20 cellular contexts compared by ENCODE assay signal in genomic region chr17:33976816-33977215, GRCh38.
DNase-seq lines count a peak whose midpoint lies in the region; ATAC-seq and TF ChIP-seq lines count a peak whose summit lies in the region.
"Had no signal": no experiment of that assay in that cellular context is flagged by ENCODE, and none has a peak within 500 bp of the region (broad histone marks: within the 10 kb centered on the region; RNA-seq: fewer than 3 reads in every experiment).

No MANE protein-coding gene starts in this region.

- H3K4me1 Mint-ChIP-seq in activated CD8-positive, alpha-beta memory T cell treated with anti-CD3 and anti-CD28 coated beads, Interleukin-2, amount 10 ng/mL, durations not matched to agents 7 days and 5 days: no peaks in the 10 kb centered on the region

- ATAC-seq in activated CD8-positive, alpha-beta memory T cell treated with anti-CD3 and anti-CD28 coated beads, Interleukin-2, amount 10 ng/mL, durations not matched to agents 7 days and 5 days: no peak
- ATAC-seq in SK-N-SH treated with all-trans-retinoic acid at 6 μM for 48 hours: no peak
- no peak for ATAC-seq in heart right ventricle
- no peak for ATAC-seq in GM18502 (IDR thresholded peaks at IDR 0.05; ENCODE audit: poor library complexity, unreplicated experiment)
- ATAC-seq: A549 had no signal

- H3K4me3 Mint-ChIP-seq in activated CD8-positive, alpha-beta memory T cell treated with anti-CD3 and anti-CD28 coated beads, Interleukin-2, amount 10 ng/mL, durations not matched to agents 7 days and 5 days: no peak overlapping the region
- H3K4me3 Mint-ChIP-seq: HFFc6 had no signal

- no peaks in the 10 kb centered on the region for H3K79me2 ChIP-seq in mesendoderm (ENCODE audit: control insufficient read depth, insufficient read depth, low read length)

- H3K27ac ChIP-seq in mesendoderm (ENCODE audit: low read depth, low read length): no peak overlapping the region
- no peak overlapping the region for H3K27ac ChIP-seq in heart right ventricle
- H3K27ac ChIP-seq: A549, KMS-11, PC-9, RWPE1 had no signal

- no peaks in the 10 kb centered on the region for H3K9me3 ChIP-seq in heart right ventricle
- H3K9me3 ChIP-seq: A549 had no signal

- no peaks in the 10 kb centered on the region for H3K36me3 Mint-ChIP-seq in activated CD8-positive, alpha-beta memory T cell treated with anti-CD3 and anti-CD28 coated beads, Interleukin-2, amount 10 ng/mL, durations not matched to agents 7 days and 5 days

- intact Hi-C loops in heart right ventricle (cut with DNase I): no loop called here

- no peaks in the 10 kb centered on the region for H3K27me3 ChIP-seq in mesendoderm (ENCODE audit: insufficient read depth, low read length, poor library complexity)
- H3K27me3 ChIP-seq in heart right ventricle: no peaks in the 10 kb centered on the region

- no peak for TF ChIP-seq CTCF in heart right ventricle (IDR thresholded peaks at IDR 0.05)

- no peak overlapping the region for H2BK15ac ChIP-seq in mesendoderm (replicated peaks; ENCODE audit: low read depth)

- H4K8ac ChIP-seq in mesendoderm (ENCODE audit: low read depth, low read length): no peak overlapping the region

- peaks cover 4% of the 10 kb centered on the region for H3K4me1 ChIP-seq in mesendoderm (ENCODE audit: control insufficient read depth, low read depth, low read length)
- peaks cover 0 to 10% (median 0%) of the 10 kb centered on the region in 9 donors for H3K4me1 ChIP-seq in heart right ventricle
- H3K4me1 ChIP-seq: A549 had no signal

- no peak overlapping the region for H3K4me3 ChIP-seq in mesendoderm (ENCODE audit: low read length)
- no peak overlapping the region for H3K4me3 ChIP-seq in heart right ventricle
- H3K4me3 ChIP-seq: A549, PC-9 had no signal

- no peak overlapping the region for H2BK5ac ChIP-seq in mesendoderm (ENCODE audit: low read length)

- H4K5ac ChIP-seq in mesendoderm (ENCODE audit: low read length): no peak overlapping the region

- no peaks in the 10 kb centered on the region for H3K36me3 ChIP-seq in mesendoderm (ENCODE audit: control insufficient read depth, insufficient read depth, low read length)
- no peaks in the 10 kb centered on the region for H3K36me3 ChIP-seq in heart right ventricle

- WGBS in mesendoderm (ENCODE audit: extremely low coverage, insufficient coverage, low lambda C conversion rate): no CpG with 5 or more reads among the region's 9 CpGs
- 24 to 37% methylated on average over 9 of the region's 9 CpGs for WGBS in heart right ventricle, 2 donors

- CTCF ChIA-PET in activated CD8-positive, alpha-beta memory T cell treated with anti-CD3 and anti-CD28 coated beads, Interleukin-2, amount 10 ng/mL, durations not matched to agents 7 days and 5 days (lab: Charles Lee): no interaction called here

- DNase-seq in activated CD8-positive, alpha-beta memory T cell treated with anti-CD3 and anti-CD28 coated beads, Interleukin-2, amount 10 ng/mL, durations not matched to agents 7 days and 5 days: peak; percentile 8
- DNase-seq in activated CD8-positive, alpha-beta memory T cell treated with anti-CD3 and anti-CD28 coated beads, Interleukin-2, amount 50 U/mL, for 4 hours: no peak
- DNase-seq in mesendoderm (peak; percentile 25), NCI-H2171 (lab: John Stamatoyannopoulos, UW) (no peak), heart right ventricle (no peak), HPDE6-E6E7 (ENCODE audit: extremely low spot score) (no peak)
- DNase-seq: C1 segment of cervical spinal cord, DND-41, H7, HFFc6, NCI-H1436 treated with DMSO at 0.1 percent for 48 hours, NCI-H2081, NCI-H510A, PC-9, SIG-M5 had no signal

- no peak overlapping the region for H3K4me2 ChIP-seq in mesendoderm (ENCODE audit: low read length)
- H3K4me2 ChIP-seq: A549, KMS-11, PC-9 had no signal

- no peak overlapping the region for H2AK5ac ChIP-seq in mesendoderm (ENCODE audit: low read length)

- H3K56ac ChIP-seq in mesendoderm (ENCODE audit: low read length): no peak overlapping the region

- H2BK120ac ChIP-seq in mesendoderm (ENCODE audit: low read depth, low read length): no peak overlapping the region

- H3K27me3 Mint-ChIP-seq in activated CD8-positive, alpha-beta memory T cell treated with anti-CD3 and anti-CD28 coated beads, Interleukin-2, amount 10 ng/mL, durations not matched to agents 7 days and 5 days: peaks cover 19% of the 10 kb centered on the region

- no peak overlapping the region for H3K23ac ChIP-seq in mesendoderm (ENCODE audit: low read length)

- no peaks in the 10 kb centered on the region for H3K79me1 ChIP-seq in mesendoderm (ENCODE audit: low read length)

- no peak overlapping the region for H3K9ac ChIP-seq in mesendoderm (ENCODE audit: low read length)
- H3K9ac ChIP-seq: KMS-11 had no signal

- H3K18ac ChIP-seq in mesendoderm (ENCODE audit: low read length): no peak overlapping the region

- no peaks in the 10 kb centered on the region for H3K9me3 Mint-ChIP-seq in activated CD8-positive, alpha-beta memory T cell treated with anti-CD3 and anti-CD28 coated beads, Interleukin-2, amount 10 ng/mL, durations not matched to agents 7 days and 5 days (ENCODE audit: low read depth)

- H3K4ac ChIP-seq in mesendoderm (ENCODE audit: low read depth, low read length): no peak overlapping the region

- H3K27ac Mint-ChIP-seq in activated CD8-positive, alpha-beta memory T cell treated with anti-CD3 and anti-CD28 coated beads, Interleukin-2, amount 10 ng/mL, durations not matched to agents 7 days and 5 days: no peak overlapping the region
- H3K27ac Mint-ChIP-seq: HFFc6 had no signal

TF ChIP-seq in SK-N-SH treated with all-trans-retinoic acid at 6 μM for 48 hours, 23 proteins besides CTCF, POLR2A, EP300 and RAD21 (continues in another document):
- 0 out of 2 replicates have a peak, but pooled peaks have one; percentile 18 for TF ChIP-seq GLIS3 (CRISPR knock-in tag; IDR thresholded peaks at IDR 0.05)
- TF ChIP-seq PPARA (CRISPR knock-in tag; IDR thresholded peaks at IDR 0.05; ENCODE audit: borderline replicate concordance): no peak
- TF ChIP-seq ZNF565 (CRISPR knock-in tag; conservative IDR thresholded peaks at IDR 0.05; ENCODE audit: low read depth): no peak
- peak; percentile 92 for TF ChIP-seq TSHZ2 (CRISPR knock-in tag; IDR thresholded peaks at IDR 0.05)
- no peak for TF ChIP-seq CREB5 (CRISPR knock-in tag; IDR thresholded peaks at IDR 0.05; ENCODE audit: low read depth)
- TF ChIP-seq ZNF8 (CRISPR knock-in tag; IDR thresholded peaks at IDR 0.05): no peak
- no peak for TF ChIP-seq SNAI2 (CRISPR knock-in tag; IDR thresholded peaks at IDR 0.05)
- TF ChIP-seq PATZ1 (CRISPR knock-in tag; IDR thresholded peaks at IDR 0.05; ENCODE audit: borderline replicate concordance): no peak

Comparison
In these comparisons a context has a peak if more than half of its experiments do, and no peak if none do; other contexts are left out.
1. DNase-seq: peak in activated CD8-positive, alpha-beta memory T cell treated with anti-CD3 and anti-CD28 coated beads, Interleukin-2, amount 10 ng/mL, durations not matched to agents 7 days and 5 days (single experiment) and mesendoderm (single experiment); none in activated CD8-positive, alpha-beta memory T cell treated with anti-CD3 and anti-CD28 coated beads, Interleukin-2, amount 50 U/mL, for 4 hours (single experiment), NCI-H2171 (single experiment), heart right ventricle (0 of 2) and HPDE6-E6E7 (single experiment).